ENCODE assay signal across 8 cellular contexts in the genomic region with DNA sequence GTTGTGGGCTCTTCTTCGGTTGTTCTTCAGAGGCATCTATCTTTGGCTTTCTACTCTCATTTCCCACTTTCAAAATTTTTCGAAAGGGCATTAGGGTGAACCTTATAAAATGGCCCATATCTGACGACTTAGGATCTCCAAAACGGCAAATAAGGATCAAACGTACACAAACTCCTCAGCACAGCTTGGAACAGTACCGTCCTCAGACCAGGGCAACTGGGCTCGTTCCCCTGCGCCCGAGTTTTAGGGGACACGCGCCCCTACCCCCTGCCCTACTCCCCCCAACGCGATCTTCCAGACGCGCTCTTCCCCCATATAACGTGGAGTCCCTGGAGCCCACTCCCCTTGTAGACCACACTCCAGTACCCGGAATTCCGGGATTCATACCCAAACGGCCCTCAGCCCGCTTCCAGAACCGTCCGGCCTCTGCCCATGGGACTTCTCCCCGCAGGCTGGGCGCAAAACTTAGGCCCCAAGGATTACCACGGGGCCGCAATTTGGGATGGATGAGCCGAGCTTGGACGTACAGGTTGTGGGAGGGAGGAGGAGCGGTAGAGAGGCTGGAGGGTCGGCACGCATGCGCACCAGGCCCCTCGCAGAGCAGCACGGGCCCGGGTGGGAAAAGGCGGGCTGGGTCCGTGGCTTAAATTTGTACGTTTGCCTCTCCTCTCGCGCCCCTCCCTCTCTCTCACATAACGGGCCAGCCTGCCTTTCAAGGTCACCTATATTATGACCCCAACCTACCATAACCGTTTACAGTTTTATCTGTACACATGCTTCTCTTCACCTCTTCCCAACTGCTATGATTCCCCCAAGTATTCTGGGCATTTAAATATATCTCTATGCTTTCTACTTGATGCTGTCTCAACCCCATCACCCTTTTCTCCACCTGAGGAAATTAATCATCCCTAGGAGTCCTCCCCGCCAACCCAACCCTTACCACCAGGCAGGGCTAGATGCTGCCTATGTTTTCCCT. TPM values are rescaled to one million over a fixed set of nuclear protein-coding genes. Genes with fewer than 3 reads are reported as not detected.
DNase-seq lines count a peak whose midpoint lies in the region; ATAC-seq and TF ChIP-seq lines count a peak whose summit lies in the region.

No MANE protein-coding gene starts in this region.

- DNase-seq in DMS 273 (lab: John Stamatoyannopoulos, UW; ENCODE audit: unreplicated experiment), result peak; percentile 79
- peak; percentile 14 for DNase-seq in NCI-H1694 treated with DMSO at 0.1 percent for 48 hours (lab: John Stamatoyannopoulos, UW)
- DNase-seq in activated CD8-positive, alpha-beta memory T cell treated with anti-CD3 and anti-CD28 coated beads for 48 hours (ENCODE audit: low read depth in 2 of 3, low spot score in 2 of 3), result peak; percentile 45 to 49 (median 47)
- peak; percentile 68 to 70 for DNase-seq in erythroblast (lab: John Stamatoyannopoulos, UW)
- peak; percentile 32 for DNase-seq in occipital lobe (lab: John Stamatoyannopoulos, UW)
- peak in 47 of 49 donors; percentile 4 to 78 (median 45) for DNase-seq in substantia nigra (lab: John Stamatoyannopoulos, UW)
- DNase-seq in NCI-H1417 treated with DMSO at 0.1 percent for 48 hours (lab: John Stamatoyannopoulos, UW), result no peak

- peak; percentile 82 for ATAC-seq in GM21619 (IDR thresholded peaks at IDR 0.05; ENCODE audit: unreplicated experiment)

- TF ChIP-seq POLR2A in erythroblast (IDR thresholded peaks at IDR 0.05; ENCODE audit: low read length), result peak; percentile 21

- H3K27ac ChIP-seq in substantia nigra (ENCODE audit: low read depth, low read length, poor library complexity, severe bottlenecking), result peak overlapping the region; percentile 54

RNA-seq across cellular contexts. Expression of gene CCDC89, which starts 3.4 kb away (rescaled TPM):
- total RNA-seq in occipital lobe, result 0.47 TPM

RNA-seq across cellular contexts. Expression of gene CREBZF, which starts 17.7 kb away (rescaled TPM):
- 117 TPM for total RNA-seq in occipital lobe

RNA-seq across cellular contexts. Expression of gene TMEM126A, which starts 34.9 kb away (rescaled TPM):
- 22.6 TPM for total RNA-seq in occipital lobe

RNA-seq across cellular contexts. Expression of gene TMEM126B, which starts 54.2 kb away (rescaled TPM):
- 45.1 TPM for total RNA-seq in occipital lobe

RNA-seq across cellular contexts. Expression of gene DLG2, which starts 55.5 kb away (rescaled TPM):
- total RNA-seq in occipital lobe, result 353 TPM
